Comparison of ENCODE assay signal across 1 cellular context in genomic region chr22:42678894-42679293, GRCh38.
TF ChIP-seq lines count a peak whose summit lies in the region.

No MANE protein-coding gene starts in this region.

TF ChIP-seq in IMR-90, 13 proteins besides CTCF, POLR2A, EP300 and RAD21:
- no peak for TF ChIP-seq CHD1 (IDR thresholded peaks at IDR 0.05; ENCODE audit: low read depth, low read length)
